ENCODE assay signal across 1 cellular context in genomic region chr1:56452027-56453011, GRCh38.
TF ChIP-seq lines count a peak whose summit lies in the region.

No MANE protein-coding gene starts in this region.

TF ChIP-seq in GM12878, 131 proteins besides CTCF, POLR2A, EP300 and RAD21:
- TF ChIP-seq, protein P1, sequence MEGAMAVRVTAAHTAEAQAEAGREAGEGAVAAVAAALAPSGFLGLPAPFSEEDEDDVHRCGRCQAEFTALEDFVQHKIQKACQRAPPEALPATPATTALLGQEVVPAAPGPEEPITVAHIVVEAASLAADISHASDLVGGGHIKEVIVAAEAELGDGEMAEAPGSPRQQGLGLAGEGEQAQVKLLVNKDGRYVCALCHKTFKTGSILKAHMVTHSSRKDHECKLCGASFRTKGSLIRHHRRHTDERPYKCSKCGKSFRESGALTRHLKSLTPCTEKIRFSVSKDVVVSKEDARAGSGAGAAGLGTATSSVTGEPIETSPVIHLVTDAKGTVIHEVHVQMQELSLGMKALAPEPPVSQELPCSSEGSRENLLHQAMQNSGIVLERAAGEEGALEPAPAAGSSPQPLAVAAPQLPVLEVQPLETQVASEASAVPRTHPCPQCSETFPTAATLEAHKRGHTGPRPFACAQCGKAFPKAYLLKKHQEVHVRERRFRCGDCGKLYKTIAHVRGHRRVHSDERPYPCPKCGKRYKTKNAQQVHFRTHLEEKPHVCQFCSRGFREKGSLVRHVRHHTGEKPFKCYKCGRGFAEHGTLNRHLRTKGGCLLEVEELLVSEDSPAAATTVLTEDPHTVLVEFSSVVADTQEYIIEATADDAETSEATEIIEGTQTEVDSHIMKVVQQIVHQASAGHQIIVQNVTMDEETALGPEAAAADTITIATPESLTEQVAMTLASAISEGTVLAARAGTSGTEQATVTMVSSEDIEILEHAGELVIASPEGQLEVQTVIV (IDR thresholded peaks at IDR 0.05; ENCODE audit: borderline replicate concordance, partially characterized antibody), result no peak
- TF ChIP-seq SREBF1 (IDR thresholded peaks at IDR 0.05; ENCODE audit: low read length) (no peak), ZNF24 (IDR thresholded peaks at IDR 0.05) (peak; percentile 81), TBL1XR1 (IDR thresholded peaks at IDR 0.05; ENCODE audit: low read depth, low read length) (no peak), PAX5 (IDR thresholded peaks at IDR 0.05; ENCODE audit: borderline replicate concordance, low read depth, low read length) (no peak), MAX (IDR thresholded peaks at IDR 0.05; ENCODE audit: low read depth, low read length) (no peak), ATF2 (IDR thresholded peaks at IDR 0.05; ENCODE audit: low read length) (no peak), E2F4 (IDR thresholded peaks at IDR 0.05; ENCODE audit: low read depth, low read length) (no peak), ZNF274 (IDR thresholded peaks at IDR 0.05; ENCODE audit: insufficient read depth, insufficient read length) (no peak), SMARCA5 (IDR thresholded peaks at IDR 0.05) (no peak), ZNF217 (IDR thresholded peaks at IDR 0.05) (0 out of 2 replicates have a peak, but pooled peaks have one; percentile 45), ZBTB33 (IDR thresholded peaks at IDR 0.05) (no peak), RB1 (IDR thresholded peaks at IDR 0.05; ENCODE audit: borderline replicate concordance) (no peak), PAX8 (IDR thresholded peaks at IDR 0.05) (no peak), ZNF207 (IDR thresholded peaks at IDR 0.05; ENCODE audit: borderline replicate concordance) (no peak), WRNIP1 (IDR thresholded peaks at IDR 0.05; ENCODE audit: borderline replicate concordance, low read depth, low read length) (no peak)
